13 cellular contexts compared by ENCODE assay signal in genomic region chr2:188937228-188938220, GRCh38. TPM values are rescaled to one million over a fixed set of nuclear protein-coding genes. Genes with fewer than 3 reads are reported as not detected.
DNase-seq lines count a peak whose midpoint lies in the region; ATAC-seq and TF ChIP-seq lines count a peak whose summit lies in the region.
"Had no signal": no experiment of that assay in that cellular context is flagged by ENCODE, and none has a peak within 500 bp of the region (broad histone marks: within the 10 kb centered on the region; RNA-seq: fewer than 3 reads in every experiment).

No MANE protein-coding gene starts in this region.

- no peak overlapping the region for H3K9ac ChIP-seq in SK-N-MC (ENCODE audit: insufficient read length)
- H3K9ac ChIP-seq: KMS-11 had no signal

- no peaks in the 10 kb centered on the region for H3K27me3 Mint-ChIP-seq in immature natural killer cell (ENCODE audit: low read depth in 3 of 3)

- no peak overlapping the region for H3K27ac Mint-ChIP-seq in immature natural killer cell
- H3K27ac Mint-ChIP-seq: WTC11 had no signal

- no peaks in the 10 kb centered on the region for H3K36me3 ChIP-seq in SK-N-MC (ENCODE audit: insufficient read depth, low read length)
- H3K36me3 ChIP-seq: HAP-1 had no signal

- no peaks in the 10 kb centered on the region for H3K4me1 Mint-ChIP-seq in immature natural killer cell
- H3K4me1 Mint-ChIP-seq: WTC11 had no signal

- H3K27ac ChIP-seq in SK-N-MC = peak overlapping the region; percentile 71; the same call in 1 of the 2 replicates
- H3K27ac ChIP-seq: KMS-11 had no signal

- no peak overlapping the region for H3K4me3 Mint-ChIP-seq in immature natural killer cell
- H3K4me3 Mint-ChIP-seq: WTC11 had no signal

- no peak for ATAC-seq in GM21360 (IDR thresholded peaks at IDR 0.05; ENCODE audit: unreplicated experiment)
- ATAC-seq: stimulated activated naive CD8-positive, alpha-beta T cell treated with anti-CD3 and anti-CD28 coated beads, Interleukin-15, Interleukin-2, amounts not matched to agents 100 U/mL and 50 U/mL, for 24 hours; WTC11 had no signal

- H3K36me3 Mint-ChIP-seq in immature natural killer cell = no peaks in the 10 kb centered on the region
- H3K36me3 Mint-ChIP-seq: WTC11 had no signal

- DNase-seq in AG09319 (ENCODE audit: extremely low read depth, low read depth) (peak; percentile 73), SK-N-MC (ENCODE audit: low read depth, low spot score) (no peak), fibroblast of the aortic adventitia (ENCODE audit: low read depth) (peak; percentile 89), pulmonary artery endothelial cell (ENCODE audit: low read depth, low spot score) (peak; percentile 45), NCI-H1048 (lab: John Stamatoyannopoulos, UW) (no peak), immature natural killer cell (no peak), activated gamma-delta T cell treated with Interleukin-2 at 50 U/mL for 16 hours (no peak)
- DNase-seq: RPMI8226; stimulated activated naive CD8-positive, alpha-beta T cell treated with anti-CD3 and anti-CD28 coated beads, Interleukin-15, Interleukin-2, amounts not matched to agents 100 U/mL and 50 U/mL, for 24 hours had no signal

- H3K9me3 ChIP-seq in SK-N-MC (ENCODE audit: low read depth, low read length) = no peaks in the 10 kb centered on the region
- H3K9me3 ChIP-seq: HAP-1 had no signal

- no peak overlapping the region for H3K4me3 ChIP-seq in SK-N-MC
- no peak overlapping the region for H3K4me3 ChIP-seq in fibroblast of the aortic adventitia (ENCODE audit: low read depth, low read length)
- H3K4me3 ChIP-seq: HAP-1 had no signal

- H3K9me3 Mint-ChIP-seq in immature natural killer cell = peaks cover 5 to 18% (median 12%) of the 10 kb centered on the region in 6 donors
- H3K9me3 Mint-ChIP-seq: WTC11 had no signal

- TF ChIP-seq CTCF in AG09319 (IDR thresholded peaks at IDR 0.05; ENCODE audit: low read depth, low read length) (no peak), fibroblast of the aortic adventitia (IDR thresholded peaks at IDR 0.05; ENCODE audit: insufficient read depth, low read length) (no peak)

RNA-seq across cellular contexts. Expression of gene COL3A1, which starts 36.6 kb away (rescaled TPM):
- total RNA-seq in fibroblast of the aortic adventitia (ENCODE audit: low replicate concordance) (1,653 and 14,045 TPM in 2 replicates), pulmonary artery endothelial cell (0.92 and 7.3 TPM in 2 replicates)
- not detected for polyA plus RNA-seq in immature natural killer cell

Comparison
In these comparisons a context has a peak if more than half of its experiments do, and no peak if none do; other contexts are left out.
1. DNase-seq: peak in AG09319 (single experiment), fibroblast of the aortic adventitia (single experiment) and pulmonary artery endothelial cell (single experiment); none in SK-N-MC (single experiment), NCI-H1048 (single experiment), immature natural killer cell (0 of 3) and activated gamma-delta T cell treated with Interleukin-2 at 50 U/mL for 16 hours (single experiment).
2. RNA of gene COL3A1, which starts 36.6 kb away (total RNA-seq): 1,653 to 14,045 TPM in fibroblast of the aortic adventitia; 0.92 to 7.3 TPM in pulmonary artery endothelial cell; every median in the first group is over 100 times any median in the second.